21 cellular contexts compared by ENCODE assay signal in genomic region chr16:14389359-14389758, GRCh38.
DNase-seq lines count a peak whose midpoint lies in the region; ATAC-seq, FAIRE-seq and TF ChIP-seq lines count a peak whose summit lies in the region.
"Had no signal": no experiment of that assay in that cellular context is flagged by ENCODE, and none has a peak within 500 bp of the region (broad histone marks: within the 10 kb centered on the region; RNA-seq: fewer than 3 reads in every experiment).

No MANE protein-coding gene starts in this region.

- peaks cover 15% of the 10 kb centered on the region for H3F3A ChIP-seq in PC-9 (ENCODE audit: insufficient read depth, low read depth)

- H3K9ac ChIP-seq in mesenchymal stem cell (ENCODE audit: low read length), result no peak overlapping the region

- no peaks in the 10 kb centered on the region for H3K9me3 Mint-ChIP-seq in activated CD8-positive, alpha-beta T cell treated with anti-CD3 and anti-CD28 coated beads, Interleukin-2, amount 10 ng/mL, durations not matched to agents 7 days and 5 days (ENCODE audit: insufficient read depth)
- no peaks in the 10 kb centered on the region for H3K9me3 Mint-ChIP-seq in activated naive CD8-positive, alpha-beta T cell treated with anti-CD3 and anti-CD28 coated beads, Interleukin-2, amount 50 U/mL, for 24 hours
- H3K9me3 Mint-ChIP-seq: CD4-positive, alpha-beta T cell; GM23338 had no signal

- no peak overlapping the region for H2BK12ac ChIP-seq in mesenchymal stem cell (ENCODE audit: low read length in 2 of 2)

- H3K27ac Mint-ChIP-seq in activated CD8-positive, alpha-beta T cell treated with anti-CD3 and anti-CD28 coated beads, Interleukin-2, amount 10 ng/mL, durations not matched to agents 7 days and 5 days, result no peak overlapping the region
- no peak overlapping the region for H3K27ac Mint-ChIP-seq in activated naive CD8-positive, alpha-beta T cell treated with anti-CD3 and anti-CD28 coated beads, Interleukin-2, amount 50 U/mL, for 24 hours
- H3K27ac Mint-ChIP-seq: CD4-positive, alpha-beta T cell; GM23338 had no signal

- H4K8ac ChIP-seq in mesenchymal stem cell (ENCODE audit: low read length), result no peak overlapping the region

- no peak overlapping the region for H3K4me3 Mint-ChIP-seq in activated CD8-positive, alpha-beta T cell treated with anti-CD3 and anti-CD28 coated beads, Interleukin-2, amount 10 ng/mL, durations not matched to agents 7 days and 5 days
- no peak overlapping the region for H3K4me3 Mint-ChIP-seq in activated naive CD8-positive, alpha-beta T cell treated with anti-CD3 and anti-CD28 coated beads, Interleukin-2, amount 50 U/mL, for 24 hours
- H3K4me3 Mint-ChIP-seq: CD4-positive, alpha-beta T cell; GM23338 had no signal

- ATAC-seq in foreskin keratinocyte (peak; percentile 93), GM19452 (IDR thresholded peaks at IDR 0.05; ENCODE audit: unreplicated experiment) (no peak)
- ATAC-seq in activated CD8-positive, alpha-beta T cell treated with anti-CD3 and anti-CD28 coated beads, Interleukin-2, amount 10 ng/mL, durations not matched to agents 7 days and 5 days, result no peak
- ATAC-seq in activated naive CD8-positive, alpha-beta T cell treated with anti-CD3 and anti-CD28 coated beads, Interleukin-2, amount 50 U/mL, for 24 hours, result no peak
- ATAC-seq: GM23338, K562 had no signal

- no peaks in the 10 kb centered on the region for H3K79me2 ChIP-seq in PC-9 (ENCODE audit: low read depth)

- H3K4me2 ChIP-seq in PC-9 (0 out of 2 replicates have a peak overlapping the region, but pooled peaks have one; percentile 17), mesenchymal stem cell (ENCODE audit: low read length, poor library complexity, severe bottlenecking) (no peak overlapping the region)
- H3K4me2 ChIP-seq: GM23338 had no signal

- FAIRE-seq in bronchial epithelial cell (lab: Jason Lieb, UNC), result no peak
- FAIRE-seq: A204.1, D721Med, G401.6, GM12892, GM18507, HTR-8/SVneo, K562 had no signal

- H3K4me3 ChIP-seq in PC-9, result no peak overlapping the region
- H3K4me3 ChIP-seq in bronchial epithelial cell (ENCODE audit: low read depth, low read length), result no peak overlapping the region
- no peak overlapping the region for H3K4me3 ChIP-seq in mesenchymal stem cell (ENCODE audit: insufficient read depth in 1 of 2, low read depth in 1 of 2, low read length in 2 of 2)
- H3K4me3 ChIP-seq: GM23338, K562 had no signal

- H2AK5ac ChIP-seq in mesenchymal stem cell (ENCODE audit: low read length, severe bottlenecking), result peak overlapping the region; percentile 69

- H3K36me3 ChIP-seq in PC-9 (ENCODE audit: low read depth) (no peaks in the 10 kb centered on the region), bronchial epithelial cell (ENCODE audit: control insufficient read depth, insufficient read depth, low read length) (no peaks in the 10 kb centered on the region), mesenchymal stem cell (ENCODE audit: control insufficient read depth in 1 of 2, insufficient read depth in 2 of 2, low read depth in 1 of 2, low read length in 2 of 2) (no peaks in the 10 kb centered on the region)

- intact Hi-C loops in PC-9 (cut with micrococcal nuclease; ENCODE audit: unreplicated experiment), result no loop called here

- TF ChIP-seq CTCF in PC-9 (conservative IDR thresholded peaks at IDR 0.05) (no peak), bronchial epithelial cell (IDR thresholded peaks at IDR 0.05; ENCODE audit: insufficient read depth, low read length, severe bottlenecking) (no peak), foreskin keratinocyte (conservative IDR thresholded peaks at IDR 0.05) (no peak)

- 85% methylated on average over 1 of the region's 1 CpG for WGBS in mesenchymal stem cell

- no peak overlapping the region for H3K14ac ChIP-seq in mesenchymal stem cell (ENCODE audit: low read length in 2 of 2)

- no peak overlapping the region for H4K91ac ChIP-seq in mesenchymal stem cell (ENCODE audit: low read length)

- H2AFZ ChIP-seq in PC-9 (no peak overlapping the region), mesenchymal stem cell (ENCODE audit: low read depth, low read length) (no peak overlapping the region)
- H2AFZ ChIP-seq: GM23338 had no signal

- no peak overlapping the region for H3K23ac ChIP-seq in mesenchymal stem cell (ENCODE audit: low read length in 2 of 2)

- no peak overlapping the region for H2BK5ac ChIP-seq in mesenchymal stem cell (ENCODE audit: low read depth, low read length, poor library complexity, severe bottlenecking)

- H3K4me1 Mint-ChIP-seq in activated CD8-positive, alpha-beta T cell treated with anti-CD3 and anti-CD28 coated beads, Interleukin-2, amount 10 ng/mL, durations not matched to agents 7 days and 5 days (ENCODE audit: low read depth), result no peaks in the 10 kb centered on the region
- no peaks in the 10 kb centered on the region for H3K4me1 Mint-ChIP-seq in activated naive CD8-positive, alpha-beta T cell treated with anti-CD3 and anti-CD28 coated beads, Interleukin-2, amount 50 U/mL, for 24 hours
- H3K4me1 Mint-ChIP-seq: GM23338 had no signal

- no peaks in the 10 kb centered on the region for H4K20me1 ChIP-seq in PC-9 (ENCODE audit: insufficient read depth)

- H3K36me3 Mint-ChIP-seq in activated CD8-positive, alpha-beta T cell treated with anti-CD3 and anti-CD28 coated beads, Interleukin-2, amount 10 ng/mL, durations not matched to agents 7 days and 5 days (ENCODE audit: low read depth), result no peaks in the 10 kb centered on the region
- no peaks in the 10 kb centered on the region for H3K36me3 Mint-ChIP-seq in activated naive CD8-positive, alpha-beta T cell treated with anti-CD3 and anti-CD28 coated beads, Interleukin-2, amount 50 U/mL, for 24 hours (ENCODE audit: low read depth)

- H3K4ac ChIP-seq in mesenchymal stem cell (ENCODE audit: low read depth in 1 of 2, low read length in 2 of 2), result no peak overlapping the region

- no peaks in the 10 kb centered on the region for H3K9me2 ChIP-seq in PC-9 (ENCODE audit: insufficient read depth)

- no peaks in the 10 kb centered on the region for H3K79me1 ChIP-seq in mesenchymal stem cell (replicated peaks; ENCODE audit: low read length, poor library complexity, severe bottlenecking)

- POLR2A ChIA-PET in PC-9 (lab: Charles Lee; ENCODE audit: unreplicated experiment), result interaction anchor here (0.6 kb wide), 1 partner anchor 86 kb away, joined by 3 read pairs; no protein-coding TSS in a partner anchor
- POLR2A ChIA-PET in activated CD8-positive, alpha-beta T cell treated with anti-CD3 and anti-CD28 coated beads, Interleukin-2, amount 10 ng/mL, durations not matched to agents 7 days and 5 days (lab: Charles Lee), result no interaction called here

- no TSS peak for BruUV-seq in PC-9 (replicated peaks; lab: Mats Ljungman, UMichigan)

- H3K27me3 ChIP-seq in PC-9 (ENCODE audit: insufficient read depth, low read depth), result no peaks in the 10 kb centered on the region
- H3K27me3 ChIP-seq in bronchial epithelial cell (ENCODE audit: control insufficient read depth, insufficient read depth, low read length), result no peaks in the 10 kb centered on the region
- H3K27me3 ChIP-seq in foreskin keratinocyte, result no peaks in the 10 kb centered on the region
- peaks cover 0 to 5% of the 10 kb centered on the region in 2 experiments for H3K27me3 ChIP-seq in mesenchymal stem cell (ENCODE audit: control insufficient read depth in 1 of 2, insufficient read depth in 1 of 2, low read length in 2 of 2)

- H3K27me3 Mint-ChIP-seq in activated CD8-positive, alpha-beta T cell treated with anti-CD3 and anti-CD28 coated beads, Interleukin-2, amount 10 ng/mL, durations not matched to agents 7 days and 5 days (ENCODE audit: low read depth), result no peaks in the 10 kb centered on the region
- H3K27me3 Mint-ChIP-seq in activated naive CD8-positive, alpha-beta T cell treated with anti-CD3 and anti-CD28 coated beads, Interleukin-2, amount 50 U/mL, for 24 hours, result no peaks in the 10 kb centered on the region
- H3K27me3 Mint-ChIP-seq: CD4-positive, alpha-beta T cell had no signal

- H3K27ac ChIP-seq in PC-9 (peak overlapping the region; percentile 63), foreskin keratinocyte (no peak overlapping the region), mesenchymal stem cell (ENCODE audit: low read length, poor library complexity, severe bottlenecking) (no peak overlapping the region)
- H3K27ac ChIP-seq: C4-2B had no signal

- H3K9me3 ChIP-seq in PC-9 (ENCODE audit: insufficient read depth, low read depth), result no peaks in the 10 kb centered on the region
- H3K9me3 ChIP-seq in mesenchymal stem cell (ENCODE audit: control insufficient read depth, low read length), result no peaks in the 10 kb centered on the region
- H3K9me3 ChIP-seq: Caco-2 had no signal

- peak in 1 of 2 experiments; percentile 68 for DNase-seq in PC-9
- DNase-seq in bronchial epithelial cell (ENCODE audit: low read depth), result peak; percentile 68
- DNase-seq in foreskin keratinocyte, result peak; percentile 25 to 56
- DNase-seq in mesenchymal stem cell, result no peak
- no peak for DNase-seq in activated CD8-positive, alpha-beta T cell treated with anti-CD3 and anti-CD28 coated beads, Interleukin-2, amount 10 ng/mL, durations not matched to agents 7 days and 5 days
- no peak for DNase-seq in activated naive CD8-positive, alpha-beta T cell treated with anti-CD3 and anti-CD28 coated beads, Interleukin-2, amount 50 U/mL, for 24 hours
- DNase-seq: AML-193; Caco-2; CD4-positive, alpha-beta T cell; H7; IMR-90 had no signal

- H2BK120ac ChIP-seq in mesenchymal stem cell (ENCODE audit: low read depth, low read length), result no peak overlapping the region

- H3K4me1 ChIP-seq in PC-9 (replicated peaks; ENCODE audit: insufficient read depth) (peaks cover 29% of the 10 kb centered on the region), foreskin keratinocyte (no peaks in the 10 kb centered on the region), mesenchymal stem cell (ENCODE audit: control insufficient read depth, insufficient read depth, low read depth, low read length) (peaks cover 3% of the 10 kb centered on the region)
- H3K4me1 ChIP-seq: Caco-2 had no signal

- no peak overlapping the region for H3K18ac ChIP-seq in mesenchymal stem cell (ENCODE audit: low read depth in 1 of 2, low read length in 2 of 2)

- H2BK15ac ChIP-seq in mesenchymal stem cell (ENCODE audit: low read depth, poor library complexity, severe bottlenecking), result no peak overlapping the region

- CTCF ChIA-PET in PC-9 (lab: Charles Lee), result interaction anchor here (1.2 kb wide), 1 partner anchor 11 kb away, joined by 3 read pairs; no protein-coding TSS in a partner anchor
- CTCF ChIA-PET in activated CD8-positive, alpha-beta T cell treated with anti-CD3 and anti-CD28 coated beads, Interleukin-2, amount 10 ng/mL, durations not matched to agents 7 days and 5 days (lab: Charles Lee), result no interaction called here

Comparison
In these comparisons a context has a peak if more than half of its experiments do, and no peak if none do; other contexts are left out.
1. DNase-seq: peak in bronchial epithelial cell (single experiment) and foreskin keratinocyte (2 of 2); none in mesenchymal stem cell (single experiment), activated CD8-positive, alpha-beta T cell treated with anti-CD3 and anti-CD28 coated beads, Interleukin-2, amount 10 ng/mL, durations not matched to agents 7 days and 5 days (single experiment) and activated naive CD8-positive, alpha-beta T cell treated with anti-CD3 and anti-CD28 coated beads, Interleukin-2, amount 50 U/mL, for 24 hours (single experiment).